In the genomic region with DNA sequence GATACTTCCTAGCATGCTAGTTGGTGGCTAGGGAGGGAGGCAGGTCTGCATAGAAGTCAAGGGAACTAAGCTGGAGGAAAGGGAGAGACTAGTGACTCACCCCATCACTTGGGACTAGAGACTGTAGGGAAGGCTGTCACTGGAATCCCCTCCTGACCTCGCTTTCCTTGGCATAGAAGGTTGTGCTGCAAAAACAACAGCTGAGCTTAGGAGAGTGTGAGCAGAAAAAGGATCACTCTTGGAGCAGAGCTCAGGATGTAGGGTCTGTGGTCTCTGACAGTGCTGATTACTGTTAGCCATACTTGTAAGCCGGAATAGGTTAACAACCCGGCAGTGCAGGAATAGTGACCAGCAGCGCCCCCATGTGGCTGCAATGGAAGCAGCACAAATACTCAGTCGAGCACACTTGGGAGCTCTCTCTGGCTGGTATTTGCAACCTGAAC, we compare ENCODE assay signal across 8 cellular contexts.
A peak's percentile ranks its signal among the peaks of the same experiment; 100 is the strongest.
DNase-seq lines count a peak whose midpoint lies in the region; ATAC-seq and TF ChIP-seq lines count a peak whose summit lies in the region.
"Had no signal": no experiment of that assay in that cellular context is flagged by ENCODE, and none has a peak within 500 bp of the region (broad histone marks: within the 10 kb centered on the region; RNA-seq: fewer than 3 reads in every experiment).

No MANE protein-coding gene starts in this region.

- no peaks in the 10 kb centered on the region for H3K36me3 ChIP-seq in brain microvascular endothelial cell (replicated peaks)

- H3K27ac ChIP-seq in brain microvascular endothelial cell: no peak overlapping the region
- H3K27ac ChIP-seq: epithelial cell of prostate had no signal

- TF ChIP-seq CTCF in GM12865 (IDR thresholded peaks at IDR 0.05; ENCODE audit: insufficient read depth, low read depth, low read length, missing control alignments): peak; percentile 41
- TF ChIP-seq CTCF in brain microvascular endothelial cell (IDR thresholded peaks at IDR 0.05; ENCODE audit: low read depth, low read length, missing control alignments): peak; percentile 75

- DNase-seq in GM12865 (ENCODE audit: low read depth) (peak; percentile 17), NCI-H69 (lab: John Stamatoyannopoulos, UW) (peak; percentile 71), brain microvascular endothelial cell (no peak), retina (peak; percentile 60), amniotic stem cell (lab: John Stamatoyannopoulos, UW) (no peak)

- H3K27me3 ChIP-seq in brain microvascular endothelial cell (replicated peaks): no peaks in the 10 kb centered on the region

- ATAC-seq in HG03196 (IDR thresholded peaks at IDR 0.05; ENCODE audit: unreplicated experiment) (no peak), GM21825 (IDR thresholded peaks at IDR 0.05; ENCODE audit: unreplicated experiment) (no peak)

- no peak overlapping the region for H3K4me3 ChIP-seq in GM12865 (ENCODE audit: low read depth, low read length)
- no peak overlapping the region for H3K4me3 ChIP-seq in brain microvascular endothelial cell (ENCODE audit: low read depth, low read length)

- in situ Hi-C loops in brain microvascular endothelial cell (cut with HindIII; ENCODE audit: low pct_ligation_motif_present, low sequenced_read_pairs): no loop called here

Comparison
In these comparisons a context has a peak if more than half of its experiments do, and no peak if none do; other contexts are left out.
1. DNase-seq: peak in GM12865 (single experiment), NCI-H69 (single experiment) and retina (single experiment); none in brain microvascular endothelial cell (single experiment) and amniotic stem cell (single experiment).